16 cellular contexts compared by ENCODE assay signal in the genomic region with DNA sequence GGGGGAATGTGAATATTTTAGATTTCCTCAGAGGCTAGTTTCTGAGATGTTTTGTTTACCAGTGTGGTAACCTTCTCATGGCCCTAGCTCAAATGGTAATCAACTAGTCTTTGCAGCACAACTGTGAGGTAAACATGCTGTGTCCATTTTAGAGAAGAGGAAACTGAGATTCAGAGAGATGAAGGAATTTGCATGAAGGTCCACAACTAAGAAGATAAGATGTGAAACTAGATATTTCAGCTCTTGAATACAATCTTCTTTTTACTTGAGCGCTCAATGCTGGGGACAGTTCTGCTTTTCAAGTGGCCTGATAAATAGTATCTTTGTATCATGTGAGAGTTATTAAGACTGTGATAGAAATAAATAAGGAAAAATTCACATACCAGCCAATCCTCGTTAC.
DNase-seq lines count a peak whose midpoint lies in the region; ATAC-seq lines count a peak whose summit lies in the region.
"Had no signal": no experiment of that assay in that cellular context is flagged by ENCODE, and none has a peak within 500 bp of the region (broad histone marks: within the 10 kb centered on the region; RNA-seq: fewer than 3 reads in every experiment).

No MANE protein-coding gene starts in this region.

- peak; percentile 51 for ATAC-seq in GM18909 (IDR thresholded peaks at IDR 0.05; ENCODE audit: poor library complexity, unreplicated experiment)
- peak; percentile 52 for ATAC-seq in GM21717 (IDR thresholded peaks at IDR 0.05; ENCODE audit: unreplicated experiment)
- ATAC-seq in HG03103 (IDR thresholded peaks at IDR 0.05; ENCODE audit: low read depth, unreplicated experiment), result peak; percentile 63
- peak; percentile 64 for ATAC-seq in stimulated activated memory B cell treated with anti-CD40 and anti-IgM and Interleukin-4, amounts not matched to agents 10 μg/mL and 1 μg/mL and 100 μg/mL, for 72 hours
- ATAC-seq: pancreas had no signal

- no peak for DNase-seq in NCI-H1436 (lab: John Stamatoyannopoulos, UW)
- DNase-seq in SHP77 (lab: John Stamatoyannopoulos, UW), result no peak
- no peak for DNase-seq in globus pallidus (ENCODE audit: low spot score)
- no peak for DNase-seq in RPMI8226
- DNase-seq: activated naive CD4-positive, alpha-beta T cell treated with Interleukin-2 at 50 U/mL for 16 hours; CD4-positive, alpha-beta T cell; effector CD4-positive, alpha-beta T cell; NCI-H1417; NCI-H510A; pancreas; trophoblast cell had no signal

- peak overlapping the region; percentile 25 for H3K4me3 Mint-ChIP-seq in stimulated activated memory B cell treated with anti-CD40 and anti-IgM and Interleukin-4, amounts not matched to agents 10 μg/mL and 1 μg/mL and 100 μg/mL, for 72 hours
- H3K4me3 Mint-ChIP-seq: CD4-positive, alpha-beta T cell; mesothelial cell of epicardium had no signal

- H3K27ac Mint-ChIP-seq in stimulated activated memory B cell treated with anti-CD40 and anti-IgM and Interleukin-4, amounts not matched to agents 10 μg/mL and 1 μg/mL and 100 μg/mL, for 72 hours, result peak overlapping the region; percentile 33
- H3K27ac Mint-ChIP-seq: CD4-positive, alpha-beta T cell; mesothelial cell of epicardium had no signal

- H3K36me3 Mint-ChIP-seq in stimulated activated memory B cell treated with anti-CD40 and anti-IgM and Interleukin-4, amounts not matched to agents 10 μg/mL and 1 μg/mL and 100 μg/mL, for 72 hours, result no peaks in the 10 kb centered on the region
- H3K36me3 Mint-ChIP-seq: mesothelial cell of epicardium had no signal

- no peaks in the 10 kb centered on the region for H3K27me3 Mint-ChIP-seq in stimulated activated memory B cell treated with anti-CD40 and anti-IgM and Interleukin-4, amounts not matched to agents 10 μg/mL and 1 μg/mL and 100 μg/mL, for 72 hours

- H3K9me3 Mint-ChIP-seq in stimulated activated memory B cell treated with anti-CD40 and anti-IgM and Interleukin-4, amounts not matched to agents 10 μg/mL and 1 μg/mL and 100 μg/mL, for 72 hours, result peaks cover 4% of the 10 kb centered on the region
- H3K9me3 Mint-ChIP-seq: CD4-positive, alpha-beta T cell had no signal

- H3K4me1 Mint-ChIP-seq in stimulated activated memory B cell treated with anti-CD40 and anti-IgM and Interleukin-4, amounts not matched to agents 10 μg/mL and 1 μg/mL and 100 μg/mL, for 72 hours, result peaks cover 65% of the 10 kb centered on the region
